15 cellular contexts compared by ENCODE assay signal in genomic region chr2:25597881-25598280, GRCh38.
"Had no signal": no experiment of that assay in that cellular context is flagged by ENCODE, and none has a peak within 500 bp of the region (broad histone marks: within the 10 kb centered on the region; RNA-seq: fewer than 3 reads in every experiment).

No MANE protein-coding gene starts in this region.

- DNase-seq: activated CD4-positive, alpha-beta T cell treated with anti-CD3 and anti-CD28 coated beads for 4 hours; activated effector memory CD4-positive, alpha-beta T cell treated with Interleukin-2 at 50 U/mL for 16 hours; activated naive CD4-positive, alpha-beta T cell treated with anti-CD3 and anti-CD28 coated beads, Interleukin-2, amount 50 U/mL, for 16 hours; activated T-cell treated with anti-CD3 and anti-CD28 coated beads for 4 hours; hippocampal formation; kidney; nephron progenitor cell; occipital lobe; right cardiac atrium; stomach; WERI-Rb-1 had no signal

- H3K27ac ChIP-seq: esophagus muscularis mucosa, stomach, WERI-Rb-1 had no signal

- H3K4me3 Mint-ChIP-seq: nephron progenitor cell had no signal

- H3K4me3 ChIP-seq: esophagus muscularis mucosa, smooth muscle cell, stomach had no signal

- H3K27me3 Mint-ChIP-seq: progenitor cell of endocrine pancreas had no signal

- H3K27me3 ChIP-seq: esophagus muscularis mucosa, stomach had no signal

- ATAC-seq: right cardiac atrium, SK-N-SH treated with all-trans-retinoic acid at 6 μM for 48 hours had no signal

- H3K9me3 Mint-ChIP-seq: nephron progenitor cell had no signal

- H3K27ac Mint-ChIP-seq: nephron progenitor cell, progenitor cell of endocrine pancreas had no signal

- H3K9me3 ChIP-seq: esophagus muscularis mucosa, stomach had no signal

- H3K4me1 Mint-ChIP-seq: nephron progenitor cell had no signal
